17 cellular contexts compared by ENCODE assay signal in genomic region chr9:114803886-114804285, GRCh38. TPM values are rescaled to one million over a fixed set of nuclear protein-coding genes. Genes with fewer than 3 reads are reported as not detected.
DNase-seq lines count a peak whose midpoint lies in the region; ATAC-seq and TF ChIP-seq lines count a peak whose summit lies in the region.
"Had no signal": no experiment of that assay in that cellular context is flagged by ENCODE, and none has a peak within 500 bp of the region (broad histone marks: within the 10 kb centered on the region; RNA-seq: fewer than 3 reads in every experiment).

No MANE protein-coding gene starts in this region.

- peaks cover 25% of the 10 kb centered on the region for H3K4me1 Mint-ChIP-seq in activated naive CD4-positive, alpha-beta T cell treated with anti-CD3 and anti-CD28 coated beads, Interleukin-2, amount 50 U/mL, for 24 hours

- H2AFZ ChIP-seq in mammary epithelial cell (ENCODE audit: low read depth, low read length) = no peak overlapping the region

- TF ChIP-seq CTCF in mammary epithelial cell (conservative IDR thresholded peaks at IDR 0.05 in 1 of 2, IDR thresholded peaks at IDR 0.05 in 1 of 2; ENCODE audit: extremely low read depth in 1 of 2, insufficient read depth in 1 of 2, low read depth in 1 of 2, low read length in 2 of 2) (no peak), upper lobe of right lung (IDR thresholded peaks at IDR 0.05) (no peak)

- no peak for DNase-seq in activated naive CD4-positive, alpha-beta T cell (lab: John Stamatoyannopoulos, UW)
- DNase-seq in mammary epithelial cell = no peak
- DNase-seq in upper lobe of right lung = no peak
- DNase-seq in NCI-H510A (lab: John Stamatoyannopoulos, UW) = no peak
- no peak for DNase-seq in NCI-H1436 treated with DMSO at 0.1 percent for 48 hours (lab: John Stamatoyannopoulos, UW)
- no peak for DNase-seq in superior temporal gyrus (ENCODE audit: extremely low spot score)
- DNase-seq: activated CD8-positive, alpha-beta memory T cell treated with anti-CD3 and anti-CD28 coated beads for 24 hours; activated gamma-delta T cell; effector CD8-positive, alpha-beta T cell; NCI-H1417 treated with DMSO at 0.1 percent for 48 hours; NCI-H226; psoas muscle had no signal

- H3K27ac ChIP-seq in mammary epithelial cell (ENCODE audit: insufficient read depth, low read depth, low read length) (no peak overlapping the region), muscle layer of duodenum (ENCODE audit: low read length) (peak overlapping the region; percentile 19), upper lobe of right lung (no peak overlapping the region)
- H3K27ac ChIP-seq: psoas muscle, SK-N-MC, tibial nerve had no signal

- H3K4me1 ChIP-seq in mammary epithelial cell (ENCODE audit: insufficient read depth, low read length) = peaks cover 44% of the 10 kb centered on the region
- H3K4me1 ChIP-seq in muscle layer of duodenum (ENCODE audit: control insufficient read depth in 1 of 2, insufficient read depth in 2 of 2, low read length in 2 of 2) = peaks cover 7 to 12% of the 10 kb centered on the region in 2 donors
- H3K4me1 ChIP-seq in upper lobe of right lung = peaks cover 32% of the 10 kb centered on the region

- WGBS in mammary epithelial cell (ENCODE audit: low coverage, missing lambda C conversion rate) = 100% methylated on average over 2 of the region's 2 CpGs

- in situ Hi-C loops in mammary epithelial cell (cut with MboI; ENCODE audit: low sequenced_read_pairs in 2 of 2) = no loop called here

- BruUV-seq in mammary epithelial cell (replicated peaks; lab: Mats Ljungman, UMichigan) = no TSS peak

- no peaks in the 10 kb centered on the region for H3K9me3 ChIP-seq in mammary epithelial cell (replicated peaks; ENCODE audit: insufficient read depth, low read length)
- H3K9me3 ChIP-seq in muscle layer of duodenum (ENCODE audit: control insufficient read depth in 1 of 2, low read length in 2 of 2) = no peaks in the 10 kb centered on the region
- H3K9me3 ChIP-seq in upper lobe of right lung = no peaks in the 10 kb centered on the region
- H3K9me3 ChIP-seq: psoas muscle, tibial nerve had no signal

- no peak overlapping the region for H3K4me3 ChIP-seq in mammary epithelial cell (replicated peaks in 1 of 3; ENCODE audit: insufficient read depth in 1 of 3, low read depth in 2 of 3, low read length in 3 of 3)
- H3K4me3 ChIP-seq in muscle layer of duodenum (ENCODE audit: low read depth in 1 of 2, low read length in 2 of 2) = peak overlapping the region; percentile 15 to 44
- peak overlapping the region; percentile 36 for H3K4me3 ChIP-seq in upper lobe of right lung
- H3K4me3 ChIP-seq: psoas muscle, SK-N-MC, tibial nerve had no signal

- H3K36me3 Mint-ChIP-seq in activated naive CD4-positive, alpha-beta T cell treated with anti-CD3 and anti-CD28 coated beads, Interleukin-2, amount 50 U/mL, for 24 hours = no peaks in the 10 kb centered on the region

- peak overlapping the region; percentile 30 for H3K27ac Mint-ChIP-seq in activated naive CD4-positive, alpha-beta T cell treated with anti-CD3 and anti-CD28 coated beads, Interleukin-2, amount 50 U/mL, for 24 hours

- no peak overlapping the region for H3K9ac ChIP-seq in mammary epithelial cell (ENCODE audit: insufficient read depth, low read length)

- H3K79me2 ChIP-seq in mammary epithelial cell (ENCODE audit: insufficient read depth, low read length) = no peaks in the 10 kb centered on the region

- H3K9me3 Mint-ChIP-seq in activated naive CD4-positive, alpha-beta T cell treated with anti-CD3 and anti-CD28 coated beads, Interleukin-2, amount 50 U/mL, for 24 hours = no peaks in the 10 kb centered on the region

- peak overlapping the region; percentile 86 for H3K4me2 ChIP-seq in mammary epithelial cell (ENCODE audit: insufficient read depth, low read depth, low read length)

- no peak for ATAC-seq in upper lobe of right lung
- ATAC-seq: psoas muscle had no signal

- CTCF ChIA-PET in mammary epithelial cell (lab: Charles Lee; ENCODE audit: low non-redundant PET) = interaction anchor here (0.6 kb wide), 1 partner anchor 103 kb away, joined by 3 read pairs; no protein-coding TSS in a partner anchor

- no peaks in the 10 kb centered on the region for H3K27me3 Mint-ChIP-seq in activated naive CD4-positive, alpha-beta T cell treated with anti-CD3 and anti-CD28 coated beads, Interleukin-2, amount 50 U/mL, for 24 hours

- intact Hi-C loops in mammary epithelial cell (cut with micrococcal nuclease) (no loop called here), upper lobe of right lung (cut with DNase I) (no loop called here)

- H4K20me1 ChIP-seq in mammary epithelial cell (ENCODE audit: insufficient read depth, low read length) = no peaks in the 10 kb centered on the region

- dilution Hi-C loops in mammary epithelial cell (cut with HindIII; ENCODE audit: low sequenced_read_pairs) = no loop called here

- no peaks in the 10 kb centered on the region for H3K27me3 ChIP-seq in mammary epithelial cell (ENCODE audit: insufficient read depth, low read length)
- H3K27me3 ChIP-seq in muscle layer of duodenum (ENCODE audit: low read depth, low read length) = no peaks in the 10 kb centered on the region
- H3K27me3 ChIP-seq in upper lobe of right lung = no peaks in the 10 kb centered on the region
- H3K27me3 ChIP-seq: tibial nerve had no signal

- H3K4me3 Mint-ChIP-seq in activated naive CD4-positive, alpha-beta T cell treated with anti-CD3 and anti-CD28 coated beads, Interleukin-2, amount 50 U/mL, for 24 hours = no peak overlapping the region

- H3K36me3 ChIP-seq in mammary epithelial cell (ENCODE audit: insufficient read depth, low read length) = no peaks in the 10 kb centered on the region
- no peaks in the 10 kb centered on the region for H3K36me3 ChIP-seq in muscle layer of duodenum (ENCODE audit: control insufficient read depth in 1 of 2, insufficient read depth in 2 of 2, low read length in 2 of 2)
- no peaks in the 10 kb centered on the region for H3K36me3 ChIP-seq in upper lobe of right lung
- H3K36me3 ChIP-seq: tibial nerve had no signal

RNA-seq across cellular contexts. Expression of gene TNFSF15, which starts 2.0 kb away (rescaled TPM):
- total RNA-seq in mammary epithelial cell = 1 to 10 TPM; 1.3 to 2.1 TPM
- 0.74 TPM for polyA plus RNA-seq in mammary epithelial cell
- 0.62 TPM for polyA minus RNA-seq in mammary epithelial cell
- 8.5 TPM for total RNA-seq in upper lobe of right lung
- total RNA-seq: A673 had no signal

Comparison
In these comparisons a context has a peak if more than half of its experiments do, and no peak if none do; other contexts are left out.
1. H3K4me3 ChIP-seq: peak in muscle layer of duodenum (2 of 2) and upper lobe of right lung (single experiment); none in mammary epithelial cell (0 of 3).